2 cellular contexts compared by ENCODE assay signal in genomic region chr9:37300620-37301368, GRCh38.
TF ChIP-seq lines count a peak whose summit lies in the region.

No MANE protein-coding gene starts in this region.

TF ChIP-seq in K562, 482 proteins besides CTCF, POLR2A, EP300 and RAD21 (continues in another document):
- TF ChIP-seq ZNF561 (CRISPR knock-in tag; conservative IDR thresholded peaks at IDR 0.05): no peak
- TF ChIP-seq JUND (IDR thresholded peaks at IDR 0.05; ENCODE audit: borderline replicate concordance, low read depth, low read length): peak; percentile 81; the same call in 1 of the 2 replicates
- peak; percentile 71; the same call in 2 of the 3 replicates for TF ChIP-seq JUND (tag; IDR thresholded peaks at IDR 0.05; ENCODE audit: borderline replicate concordance, low read depth, low read length)
- TF ChIP-seq POLR2AphosphoS5 (IDR thresholded peaks at IDR 0.05; ENCODE audit: control insufficient read depth, insufficient read depth, low read depth, low read length): no peak
- peak; percentile 69 for TF ChIP-seq MEIS2 (IDR thresholded peaks at IDR 0.05; ENCODE audit: partially characterized antibody)
- TF ChIP-seq JUNB (CRISPR knock-in tag; conservative IDR thresholded peaks at IDR 0.05): no peak
- no peak for TF ChIP-seq MTF1 (CRISPR knock-in tag; IDR thresholded peaks at IDR 0.05; ENCODE audit: borderline replicate concordance)
- peak in 1 of 2 experiments; percentile 38; a peak in 1 of 4 replicates for TF ChIP-seq TBL1XR1 (IDR thresholded peaks at IDR 0.05; ENCODE audit: low read length in 2 of 2)
- TF ChIP-seq, protein P1, sequence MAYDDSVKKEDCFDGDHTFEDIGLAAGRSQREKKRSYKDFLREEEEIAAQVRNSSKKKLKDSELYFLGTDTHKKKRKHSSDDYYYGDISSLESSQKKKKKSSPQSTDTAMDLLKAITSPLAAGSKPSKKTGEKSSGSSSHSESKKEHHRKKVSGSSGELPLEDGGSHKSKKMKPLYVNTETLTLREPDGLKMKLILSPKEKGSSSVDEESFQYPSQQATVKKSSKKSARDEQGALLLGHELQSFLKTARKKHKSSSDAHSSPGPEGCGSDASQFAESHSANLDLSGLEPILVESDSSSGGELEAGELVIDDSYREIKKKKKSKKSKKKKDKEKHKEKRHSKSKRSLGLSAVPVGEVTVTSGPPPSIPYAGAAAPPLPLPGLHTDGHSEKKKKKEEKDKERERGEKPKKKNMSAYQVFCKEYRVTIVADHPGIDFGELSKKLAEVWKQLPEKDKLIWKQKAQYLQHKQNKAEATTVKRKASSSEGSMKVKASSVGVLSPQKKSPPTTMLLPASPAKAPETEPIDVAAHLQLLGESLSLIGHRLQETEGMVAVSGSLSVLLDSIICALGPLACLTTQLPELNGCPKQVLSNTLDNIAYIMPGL (CRISPR knock-in tag; IDR thresholded peaks at IDR 0.05): no peak
- TF ChIP-seq NR4A1 (CRISPR knock-in tag; IDR thresholded peaks at IDR 0.05): no peak
- TF ChIP-seq NR4A1 (tag; IDR thresholded peaks at IDR 0.05): no peak
- TF ChIP-seq MXI1 (IDR thresholded peaks at IDR 0.05; ENCODE audit: low read depth, low read length): no peak
- TF ChIP-seq SP2 (IDR thresholded peaks at IDR 0.05; ENCODE audit: extremely low read depth, low read depth, low read length, poor library complexity, severe bottlenecking): no peak
- no peak for TF ChIP-seq ESRRB (CRISPR knock-in tag; IDR thresholded peaks at IDR 0.05; ENCODE audit: borderline replicate concordance)
- no peak for TF ChIP-seq NR3C1 (CRISPR knock-in tag; IDR thresholded peaks at IDR 0.05)
- no peak for TF ChIP-seq NEUROD1 (IDR thresholded peaks at IDR 0.05; ENCODE audit: borderline replicate concordance, low read depth, low read length, partially characterized antibody)
- no peak for TF ChIP-seq ZNF76 (CRISPR knock-in tag; IDR thresholded peaks at IDR 0.05; ENCODE audit: borderline replicate concordance)
- 0 out of 2 replicates have a peak, but pooled peaks have one; percentile 17 for TF ChIP-seq PKNOX1 (IDR thresholded peaks at IDR 0.05)
- TF ChIP-seq, protein P2, sequence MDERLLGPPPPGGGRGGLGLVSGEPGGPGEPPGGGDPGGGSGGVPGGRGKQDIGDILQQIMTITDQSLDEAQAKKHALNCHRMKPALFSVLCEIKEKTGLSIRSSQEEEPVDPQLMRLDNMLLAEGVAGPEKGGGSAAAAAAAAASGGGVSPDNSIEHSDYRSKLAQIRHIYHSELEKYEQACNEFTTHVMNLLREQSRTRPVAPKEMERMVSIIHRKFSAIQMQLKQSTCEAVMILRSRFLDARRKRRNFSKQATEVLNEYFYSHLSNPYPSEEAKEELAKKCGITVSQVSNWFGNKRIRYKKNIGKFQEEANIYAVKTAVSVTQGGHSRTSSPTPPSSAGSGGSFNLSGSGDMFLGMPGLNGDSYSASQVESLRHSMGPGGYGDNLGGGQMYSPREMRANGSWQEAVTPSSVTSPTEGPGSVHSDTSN (CRISPR knock-in tag; IDR thresholded peaks at IDR 0.05; ENCODE audit: low read depth): no peak
- TF ChIP-seq, protein P2 (tag; conservative IDR thresholded peaks at IDR 0.05; ENCODE audit: low read depth): peak; percentile 47
- no peak for TF ChIP-seq LEF1 (IDR thresholded peaks at IDR 0.05)
- TF ChIP-seq DEAF1 (CRISPR knock-in tag; IDR thresholded peaks at IDR 0.05): no peak
- 0 out of 4 replicates have a peak, but pooled peaks of 1 of the 2 experiments have one; percentile 22 for TF ChIP-seq ZNF639 (CRISPR knock-in tag; conservative IDR thresholded peaks at IDR 0.05 in 1 of 2, IDR thresholded peaks at IDR 0.05 in 1 of 2)
- TF ChIP-seq IRF2 (CRISPR knock-in tag; IDR thresholded peaks at IDR 0.05): no peak

TF ChIP-seq in HepG2, 621 proteins besides CTCF, POLR2A, EP300 and RAD21:
- TF ChIP-seq KDM6A (CRISPR knock-in tag; IDR thresholded peaks at IDR 0.05; ENCODE audit: low read depth) (no peak), PLSCR1 (CRISPR knock-in tag; IDR thresholded peaks at IDR 0.05; ENCODE audit: borderline replicate concordance) (no peak), ZNF674 (CRISPR knock-in tag; IDR thresholded peaks at IDR 0.05; ENCODE audit: low read depth) (no peak), ZFX (CRISPR knock-in tag; IDR thresholded peaks at IDR 0.05; ENCODE audit: low read depth) (no peak), ZNF580 (CRISPR knock-in tag; IDR thresholded peaks at IDR 0.05; ENCODE audit: borderline replicate concordance, low read depth) (no peak), TCF12 (IDR thresholded peaks at IDR 0.05) (no peak), TCF12 (CRISPR knock-in tag; IDR thresholded peaks at IDR 0.05) (no peak)
